In the genomic region with DNA sequence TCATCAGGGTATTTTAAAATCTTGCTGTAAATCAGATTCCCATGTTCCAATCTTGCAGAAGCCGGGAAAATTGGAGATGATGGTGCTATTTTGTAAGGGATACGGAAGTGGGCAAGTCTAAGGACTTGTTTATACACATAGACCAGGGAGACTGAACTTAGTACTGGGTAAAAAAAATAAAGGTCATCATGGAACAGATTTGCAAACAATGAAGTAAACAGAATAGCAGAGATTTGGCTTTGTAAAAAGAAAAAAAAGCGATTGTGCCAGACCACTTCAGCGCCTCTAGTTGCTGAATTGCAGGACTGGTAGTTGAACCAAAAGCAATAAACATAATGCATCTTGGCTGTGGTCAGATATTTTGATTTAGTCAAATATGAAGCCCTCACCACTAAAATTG, we compare ENCODE assay signal across 23 cellular contexts.
DNase-seq lines count a peak whose midpoint lies in the region; ATAC-seq and TF ChIP-seq lines count a peak whose summit lies in the region.
"Had no signal": no experiment of that assay in that cellular context is flagged by ENCODE, and none has a peak within 500 bp of the region (broad histone marks: within the 10 kb centered on the region; RNA-seq: fewer than 3 reads in every experiment).

No MANE protein-coding gene starts in this region.

- no peaks in the 10 kb centered on the region for H3K36me3 Mint-ChIP-seq in MCF 10A (ENCODE audit: insufficient read depth, unreplicated experiment)
- H3K36me3 Mint-ChIP-seq: CD4-positive, CD25-positive, alpha-beta regulatory T cell; CD8-positive, alpha-beta T cell had no signal

- H3K27ac ChIP-seq in breast epithelium (no peak overlapping the region), SK-N-MC (peak overlapping the region; percentile 92; the same call in 1 of the 2 replicates), right lobe of liver (peak overlapping the region in 1 of 3 donors; percentile 22)
- H3K27ac ChIP-seq: 22Rv1, BLaER1, C4-2B had no signal

- no peak for DNase-seq in MCF 10A (ENCODE audit: unreplicated experiment)
- no peak for DNase-seq in breast epithelium (ENCODE audit: low spot score in 2 of 2)
- no peak for DNase-seq in SK-N-MC (ENCODE audit: low read depth, low spot score)
- peak; percentile 67 for DNase-seq in fibroblast of peridontal ligament (ENCODE audit: extremely low read depth)
- DNase-seq in right lobe of liver, result no peak
- no peak for DNase-seq in mesenteric fat pad (ENCODE audit: low spot score)
- DNase-seq in glomerular visceral epithelial cell (ENCODE audit: extremely low spot score), result no peak
- DNase-seq in NCI-H510A (lab: John Stamatoyannopoulos, UW), result no peak
- DNase-seq: Caco-2; CD4-positive, CD25-positive, alpha-beta regulatory T cell; CD8-positive, alpha-beta T cell; DMS 273 treated with DMSO at 0.1 percent for 48 hours; DMS79; EL; GDM1; H9 had no signal

- H3K9me3 ChIP-seq in breast epithelium, result no peaks in the 10 kb centered on the region
- H3K9me3 ChIP-seq in SK-N-MC (ENCODE audit: low read depth, low read length), result peaks cover 11% of the 10 kb centered on the region
- no peaks in the 10 kb centered on the region for H3K9me3 ChIP-seq in right lobe of liver
- H3K9me3 ChIP-seq: BLaER1, Caco-2 had no signal

- peaks cover 21% of the 10 kb centered on the region for H3K4me1 Mint-ChIP-seq in MCF 10A (ENCODE audit: insufficient read depth, unreplicated experiment)
- H3K4me1 Mint-ChIP-seq: B cell; CD4-positive, CD25-positive, alpha-beta regulatory T cell; GM23338; H9 had no signal

- H3K27me3 Mint-ChIP-seq in MCF 10A (ENCODE audit: insufficient read depth, unreplicated experiment), result no peaks in the 10 kb centered on the region

- POLR2A ChIA-PET in MCF 10A (lab: Yijun Ruan, JAX), result interaction anchor here (1.8 to 6.2 kb wide), 3 partner anchors 9 to 69 kb away, joined by 10 to 109 read pairs (median 25); no protein-coding TSS in a partner anchor

- intact Hi-C loops in MCF 10A (cut with micrococcal nuclease), result no loop called here
- intact Hi-C loops in breast epithelium (cut with DNase I; ENCODE audit: low total_unique reads), result no loop called here
- intact Hi-C loops in right lobe of liver (cut with DNase I), result no loop called here

- WGBS in right lobe of liver (ENCODE audit: insufficient coverage, low coverage, low lambda C conversion rate, missing lambda C conversion rate), result 52% methylated on average over 4 of the region's 4 CpGs

- H3K36me3 ChIP-seq in breast epithelium, result no peaks in the 10 kb centered on the region
- peaks cover 9% of the 10 kb centered on the region; the same call in 1 of the 2 replicates for H3K36me3 ChIP-seq in SK-N-MC (ENCODE audit: insufficient read depth, low read length)
- H3K36me3 ChIP-seq in right lobe of liver, result no peaks in the 10 kb centered on the region
- H3K36me3 ChIP-seq: BLaER1 had no signal

- CTCF ChIA-PET in MCF 10A (lab: Yijun Ruan, JAX), result no interaction called here

- no peak overlapping the region for H3K9ac ChIP-seq in SK-N-MC (ENCODE audit: insufficient read length)
- H3K9ac ChIP-seq: BLaER1 had no signal

- H3K4me1 ChIP-seq in breast epithelium, result no peaks in the 10 kb centered on the region
- H3K4me1 ChIP-seq in right lobe of liver, result peaks cover 0 to 18% (median 0%) of the 10 kb centered on the region in 4 donors
- H3K4me1 ChIP-seq: BLaER1, Caco-2 had no signal

- H3K4me3 Mint-ChIP-seq in MCF 10A (ENCODE audit: unreplicated experiment), result no peak overlapping the region
- H3K4me3 Mint-ChIP-seq: B cell; CD4-positive, CD25-positive, alpha-beta regulatory T cell; CD8-positive, alpha-beta T cell; GM23338; H9 had no signal

- no TSS peak for BruUV-seq in MCF 10A (replicated peaks; lab: Mats Ljungman, UMichigan)

- no peaks in the 10 kb centered on the region for H3K27me3 ChIP-seq in breast epithelium
- H3K27me3 ChIP-seq in right lobe of liver, result no peaks in the 10 kb centered on the region
- H3K27me3 ChIP-seq: BLaER1 had no signal

- H3K4me3 ChIP-seq in breast epithelium (no peak overlapping the region), SK-N-MC (no peak overlapping the region), right lobe of liver (no peak overlapping the region)
- H3K4me3 ChIP-seq: BLaER1, GM12878, GM23338 had no signal

- ATAC-seq in right lobe of liver, result peak; percentile 72 to 80 (median 76)
- ATAC-seq: CD8-positive, alpha-beta T cell; GM12878; GM23338; HCT116 had no signal

- TF ChIP-seq POLR2A in breast epithelium (IDR thresholded peaks at IDR 0.05) (no peak), right lobe of liver (IDR thresholded peaks at IDR 0.05) (no peak)

- no peak for TF ChIP-seq CTCF in MCF 10A (IDR thresholded peaks at IDR 0.05; ENCODE audit: unreplicated experiment)
- no peak for TF ChIP-seq CTCF in breast epithelium (IDR thresholded peaks at IDR 0.05)
- TF ChIP-seq CTCF in right lobe of liver (IDR thresholded peaks at IDR 0.05), result no peak

- no peaks in the 10 kb centered on the region for H3K9me3 Mint-ChIP-seq in MCF 10A (ENCODE audit: unreplicated experiment)
- H3K9me3 Mint-ChIP-seq: CD8-positive, alpha-beta T cell; GM23338 had no signal

- peak overlapping the region; percentile 89 for H3K27ac Mint-ChIP-seq in MCF 10A (ENCODE audit: low read depth, unreplicated experiment)
- H3K27ac Mint-ChIP-seq: B cell; CD4-positive, CD25-positive, alpha-beta regulatory T cell; CD8-positive, alpha-beta T cell; GM23338 had no signal
